Comparison of ENCODE assay signal across 13 cellular contexts in genomic region chr11:7612661-7613393, GRCh38.
DNase-seq lines count a peak whose midpoint lies in the region; ATAC-seq and TF ChIP-seq lines count a peak whose summit lies in the region.
"Had no signal": no experiment of that assay in that cellular context is flagged by ENCODE, and none has a peak within 500 bp of the region (broad histone marks: within the 10 kb centered on the region; RNA-seq: fewer than 3 reads in every experiment).

No MANE protein-coding gene starts in this region.

- H3K27me3 Mint-ChIP-seq in type B pancreatic cell, result no peaks in the 10 kb centered on the region

- no peak for ATAC-seq in GM21526 (IDR thresholded peaks at IDR 0.05; ENCODE audit: low FRiP score, unreplicated experiment)

- no peaks in the 10 kb centered on the region for H3K36me3 ChIP-seq in brain microvascular endothelial cell (replicated peaks)

- H3K4me1 Mint-ChIP-seq in type B pancreatic cell (ENCODE audit: unreplicated experiment), result peaks cover 23% of the 10 kb centered on the region

- no peak overlapping the region for H3K4me3 Mint-ChIP-seq in type B pancreatic cell

- no peaks in the 10 kb centered on the region for H3K9me3 Mint-ChIP-seq in type B pancreatic cell

- DNase-seq in activated CD8-positive, alpha-beta memory T cell treated with anti-CD3 and anti-CD28 coated beads, Interleukin-2, amount 50 U/mL, for 48 hours, result peak; percentile 0
- no peak for DNase-seq in activated CD8-positive, alpha-beta memory T cell treated with anti-CD3 and anti-CD28 coated beads, Interleukin-2, amount 50 U/mL, for 4 hours
- DNase-seq in brain microvascular endothelial cell (peak; percentile 46), kidney tubule cell (ENCODE audit: low spot score) (peak; percentile 13), type B pancreatic cell (ENCODE audit: extremely low spot score, unreplicated experiment) (no peak), GM19240 (ENCODE audit: insufficient read length, low spot score) (no peak), D341Med (ENCODE audit: low spot score) (no peak)
- DNase-seq: esophagus squamous epithelium, GM23248, kidney, NCI-H1092, psoas muscle had no signal

- TF ChIP-seq CTCF in brain microvascular endothelial cell (IDR thresholded peaks at IDR 0.05; ENCODE audit: low read depth, low read length, missing control alignments), result no peak
- TF ChIP-seq CTCF in type B pancreatic cell (conservative IDR thresholded peaks at IDR 0.05), result no peak

- H3K27ac Mint-ChIP-seq in type B pancreatic cell, result peak overlapping the region; percentile 9

- H3K27me3 ChIP-seq in brain microvascular endothelial cell (replicated peaks), result no peaks in the 10 kb centered on the region
- H3K27me3 ChIP-seq: esophagus squamous epithelium had no signal

- H3K27ac ChIP-seq in brain microvascular endothelial cell, result no peak overlapping the region
- H3K27ac ChIP-seq: GM23248, psoas muscle had no signal

- no peak overlapping the region for H3K4me3 ChIP-seq in brain microvascular endothelial cell (ENCODE audit: low read depth, low read length)
- H3K4me3 ChIP-seq: esophagus squamous epithelium, GM23248, psoas muscle had no signal

- in situ Hi-C loops in brain microvascular endothelial cell (cut with HindIII; ENCODE audit: low pct_ligation_motif_present, low sequenced_read_pairs), result no loop called here

- H3K36me3 Mint-ChIP-seq in type B pancreatic cell, result peaks cover 26% of the 10 kb centered on the region

Comparison
In these comparisons a context has a peak if more than half of its experiments do, and no peak if none do; other contexts are left out.
1. DNase-seq: peak in activated CD8-positive, alpha-beta memory T cell treated with anti-CD3 and anti-CD28 coated beads, Interleukin-2, amount 50 U/mL, for 48 hours (single experiment), brain microvascular endothelial cell (single experiment) and kidney tubule cell (single experiment); none in activated CD8-positive, alpha-beta memory T cell treated with anti-CD3 and anti-CD28 coated beads, Interleukin-2, amount 50 U/mL, for 4 hours (single experiment), type B pancreatic cell (single experiment), GM19240 (single experiment) and D341Med (single experiment).